Comparison of ENCODE assay signal across 1 cellular context in genomic region chr20:37390891-37391525, GRCh38.
TF ChIP-seq lines count a peak whose summit lies in the region.

No MANE protein-coding gene starts in this region.

TF ChIP-seq in HepG2, 621 proteins besides CTCF, POLR2A, EP300 and RAD21 (continued from another document and continues in another):
- peak; percentile 57; the same call in 1 of the 2 replicates for TF ChIP-seq HMGXB3 (CRISPR knock-in tag; IDR thresholded peaks at IDR 0.05; ENCODE audit: borderline replicate concordance)
- TF ChIP-seq SP140L (CRISPR knock-in tag; IDR thresholded peaks at IDR 0.05; ENCODE audit: borderline replicate concordance): peak; percentile 89; the same call in 1 of the 2 replicates
- no peak for TF ChIP-seq SMAD9 (CRISPR knock-in tag; IDR thresholded peaks at IDR 0.05)
- TF ChIP-seq ZNF607 (CRISPR knock-in tag; IDR thresholded peaks at IDR 0.05; ENCODE audit: borderline replicate concordance): peak; percentile 57; the same call in 1 of the 2 replicates
- TF ChIP-seq KLF15 (CRISPR knock-in tag; IDR thresholded peaks at IDR 0.05; ENCODE audit: borderline replicate concordance): no peak
- TF ChIP-seq HNRNPUL1 (IDR thresholded peaks at IDR 0.05; ENCODE audit: low read depth, low read length): no peak
- no peak for TF ChIP-seq EZH2 (conservative IDR thresholded peaks at IDR 0.05; ENCODE audit: low read depth, low read length)
- peak; percentile 50; the same call in 1 of the 2 replicates for TF ChIP-seq GABPB1 (CRISPR knock-in tag; IDR thresholded peaks at IDR 0.05)
- TF ChIP-seq CBX1 (IDR thresholded peaks at IDR 0.05; ENCODE audit: low read depth): no peak
- peak; percentile 92; the same call in 1 of the 2 replicates for TF ChIP-seq ZNF331 (CRISPR knock-in tag; IDR thresholded peaks at IDR 0.05)
- TF ChIP-seq, protein P1, sequence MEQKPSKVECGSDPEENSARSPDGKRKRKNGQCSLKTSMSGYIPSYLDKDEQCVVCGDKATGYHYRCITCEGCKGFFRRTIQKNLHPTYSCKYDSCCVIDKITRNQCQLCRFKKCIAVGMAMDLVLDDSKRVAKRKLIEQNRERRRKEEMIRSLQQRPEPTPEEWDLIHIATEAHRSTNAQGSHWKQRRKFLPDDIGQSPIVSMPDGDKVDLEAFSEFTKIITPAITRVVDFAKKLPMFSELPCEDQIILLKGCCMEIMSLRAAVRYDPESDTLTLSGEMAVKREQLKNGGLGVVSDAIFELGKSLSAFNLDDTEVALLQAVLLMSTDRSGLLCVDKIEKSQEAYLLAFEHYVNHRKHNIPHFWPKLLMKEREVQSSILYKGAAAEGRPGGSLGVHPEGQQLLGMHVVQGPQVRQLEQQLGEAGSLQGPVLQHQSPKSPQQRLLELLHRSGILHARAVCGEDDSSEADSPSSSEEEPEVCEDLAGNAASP (CRISPR knock-in tag; IDR thresholded peaks at IDR 0.05; ENCODE audit: borderline replicate concordance): peak; percentile 86
- TF ChIP-seq SRSF1 (optimal IDR thresholded peaks at IDR 0.05; ENCODE audit: low read depth, low read length): peak; percentile 89
- peak; percentile 86 for TF ChIP-seq ZMYM2 (CRISPR knock-in tag; IDR thresholded peaks at IDR 0.05)
- peak; percentile 80 for TF ChIP-seq ZNF121 (CRISPR knock-in tag; IDR thresholded peaks at IDR 0.05)
- 0 out of 2 replicates have a peak, but pooled peaks have one; percentile 18 for TF ChIP-seq MAZ (IDR thresholded peaks at IDR 0.05; ENCODE audit: borderline replicate concordance, low read depth, low read length)
- peak; percentile 80 for TF ChIP-seq MAZ (CRISPR knock-in tag; IDR thresholded peaks at IDR 0.05; ENCODE audit: low read depth)
- no peak for TF ChIP-seq GMEB2 (CRISPR knock-in tag; IDR thresholded peaks at IDR 0.05; ENCODE audit: low read depth)
- no peak for TF ChIP-seq SUZ12 (IDR thresholded peaks at IDR 0.05; ENCODE audit: low read depth, low read length)
- 0 out of 2 replicates have a peak, but pooled peaks have one; percentile 56 for TF ChIP-seq ZNF704 (CRISPR knock-in tag; IDR thresholded peaks at IDR 0.05; ENCODE audit: borderline replicate concordance)
- TF ChIP-seq ZNF790 (CRISPR knock-in tag; IDR thresholded peaks at IDR 0.05; ENCODE audit: borderline replicate concordance): peak; percentile 70; the same call in 1 of the 2 replicates
- no peak; the same call in 1 of the 2 replicates for TF ChIP-seq CSRNP1 (CRISPR knock-in tag; IDR thresholded peaks at IDR 0.05)
- TF ChIP-seq SNRNP70 (IDR thresholded peaks at IDR 0.05; ENCODE audit: low read depth, low read length): no peak
- TF ChIP-seq ZSCAN12 (CRISPR knock-in tag; IDR thresholded peaks at IDR 0.05): no peak
- TF ChIP-seq, protein P2, sequence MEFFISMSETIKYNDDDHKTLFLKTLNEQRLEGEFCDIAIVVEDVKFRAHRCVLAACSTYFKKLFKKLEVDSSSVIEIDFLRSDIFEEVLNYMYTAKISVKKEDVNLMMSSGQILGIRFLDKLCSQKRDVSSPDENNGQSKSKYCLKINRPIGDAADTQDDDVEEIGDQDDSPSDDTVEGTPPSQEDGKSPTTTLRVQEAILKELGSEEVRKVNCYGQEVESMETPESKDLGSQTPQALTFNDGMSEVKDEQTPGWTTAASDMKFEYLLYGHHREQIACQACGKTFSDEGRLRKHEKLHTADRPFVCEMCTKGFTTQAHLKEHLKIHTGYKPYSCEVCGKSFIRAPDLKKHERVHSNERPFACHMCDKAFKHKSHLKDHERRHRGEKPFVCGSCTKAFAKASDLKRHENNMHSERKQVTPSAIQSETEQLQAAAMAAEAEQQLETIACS (CRISPR knock-in tag; IDR thresholded peaks at IDR 0.05): no peak
- TF ChIP-seq SIN3A (IDR thresholded peaks at IDR 0.05; ENCODE audit: borderline replicate concordance, low read depth, low read length): no peak
- peak; percentile 64 for TF ChIP-seq ASH2L (IDR thresholded peaks at IDR 0.05; ENCODE audit: insufficient read length, low read depth, low read length)
- TF ChIP-seq, protein P3, sequence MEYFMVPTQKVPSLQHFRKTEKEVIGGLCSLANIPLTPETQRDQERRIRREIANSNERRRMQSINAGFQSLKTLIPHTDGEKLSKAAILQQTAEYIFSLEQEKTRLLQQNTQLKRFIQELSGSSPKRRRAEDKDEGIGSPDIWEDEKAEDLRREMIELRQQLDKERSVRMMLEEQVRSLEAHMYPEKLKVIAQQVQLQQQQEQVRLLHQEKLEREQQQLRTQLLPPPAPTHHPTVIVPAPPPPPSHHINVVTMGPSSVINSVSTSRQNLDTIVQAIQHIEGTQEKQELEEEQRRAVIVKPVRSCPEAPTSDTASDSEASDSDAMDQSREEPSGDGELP (IDR thresholded peaks at IDR 0.05; ENCODE audit: borderline replicate concordance, low read depth): peak; percentile 85; the same call in 1 of the 2 replicates
- TF ChIP-seq, protein P4, sequence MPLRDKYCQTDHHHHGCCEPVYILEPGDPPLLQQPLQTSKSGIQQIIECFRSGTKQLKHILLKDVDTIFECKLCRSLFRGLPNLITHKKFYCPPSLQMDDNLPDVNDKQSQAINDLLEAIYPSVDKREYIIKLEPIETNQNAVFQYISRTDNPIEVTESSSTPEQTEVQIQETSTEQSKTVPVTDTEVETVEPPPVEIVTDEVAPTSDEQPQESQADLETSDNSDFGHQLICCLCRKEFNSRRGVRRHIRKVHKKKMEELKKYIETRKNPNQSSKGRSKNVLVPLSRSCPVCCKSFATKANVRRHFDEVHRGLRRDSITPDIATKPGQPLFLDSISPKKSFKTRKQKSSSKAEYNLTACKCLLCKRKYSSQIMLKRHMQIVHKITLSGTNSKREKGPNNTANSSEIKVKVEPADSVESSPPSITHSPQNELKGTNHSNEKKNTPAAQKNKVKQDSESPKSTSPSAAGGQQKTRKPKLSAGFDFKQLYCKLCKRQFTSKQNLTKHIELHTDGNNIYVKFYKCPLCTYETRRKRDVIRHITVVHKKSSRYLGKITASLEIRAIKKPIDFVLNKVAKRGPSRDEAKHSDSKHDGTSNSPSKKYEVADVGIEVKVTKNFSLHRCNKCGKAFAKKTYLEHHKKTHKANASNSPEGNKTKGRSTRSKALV (CRISPR knock-in tag; IDR thresholded peaks at IDR 0.05): no peak; the same call in 1 of the 2 replicates
- peak; percentile 66; the same call in 1 of the 2 replicates for TF ChIP-seq ZNF44 (CRISPR knock-in tag; IDR thresholded peaks at IDR 0.05)
- TF ChIP-seq, protein P5, sequence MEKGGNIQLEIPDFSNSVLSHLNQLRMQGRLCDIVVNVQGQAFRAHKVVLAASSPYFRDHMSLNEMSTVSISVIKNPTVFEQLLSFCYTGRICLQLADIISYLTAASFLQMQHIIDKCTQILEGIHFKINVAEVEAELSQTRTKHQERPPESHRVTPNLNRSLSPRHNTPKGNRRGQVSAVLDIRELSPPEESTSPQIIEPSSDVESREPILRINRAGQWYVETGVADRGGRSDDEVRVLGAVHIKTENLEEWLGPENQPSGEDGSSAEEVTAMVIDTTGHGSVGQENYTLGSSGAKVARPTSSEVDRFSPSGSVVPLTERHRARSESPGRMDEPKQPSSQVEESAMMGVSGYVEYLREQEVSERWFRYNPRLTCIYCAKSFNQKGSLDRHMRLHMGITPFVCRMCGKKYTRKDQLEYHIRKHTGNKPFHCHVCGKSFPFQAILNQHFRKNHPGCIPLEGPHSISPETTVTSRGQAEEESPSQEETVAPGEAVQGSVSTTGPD (CRISPR knock-in tag; IDR thresholded peaks at IDR 0.05): no peak
- TF ChIP-seq BRCA1 (CRISPR knock-in tag; IDR thresholded peaks at IDR 0.05): no peak
- no peak for TF ChIP-seq ZC3H13 (CRISPR knock-in tag; IDR thresholded peaks at IDR 0.05)
- no peak for TF ChIP-seq ZNF749 (CRISPR knock-in tag; IDR thresholded peaks at IDR 0.05; ENCODE audit: borderline replicate concordance)
- peak; percentile 89 for TF ChIP-seq MEIS1 (CRISPR knock-in tag; IDR thresholded peaks at IDR 0.05; ENCODE audit: borderline replicate concordance)
- no peak for TF ChIP-seq ZNF484 (CRISPR knock-in tag; IDR thresholded peaks at IDR 0.05; ENCODE audit: borderline replicate concordance, low read depth)
- TF ChIP-seq, protein P6, sequence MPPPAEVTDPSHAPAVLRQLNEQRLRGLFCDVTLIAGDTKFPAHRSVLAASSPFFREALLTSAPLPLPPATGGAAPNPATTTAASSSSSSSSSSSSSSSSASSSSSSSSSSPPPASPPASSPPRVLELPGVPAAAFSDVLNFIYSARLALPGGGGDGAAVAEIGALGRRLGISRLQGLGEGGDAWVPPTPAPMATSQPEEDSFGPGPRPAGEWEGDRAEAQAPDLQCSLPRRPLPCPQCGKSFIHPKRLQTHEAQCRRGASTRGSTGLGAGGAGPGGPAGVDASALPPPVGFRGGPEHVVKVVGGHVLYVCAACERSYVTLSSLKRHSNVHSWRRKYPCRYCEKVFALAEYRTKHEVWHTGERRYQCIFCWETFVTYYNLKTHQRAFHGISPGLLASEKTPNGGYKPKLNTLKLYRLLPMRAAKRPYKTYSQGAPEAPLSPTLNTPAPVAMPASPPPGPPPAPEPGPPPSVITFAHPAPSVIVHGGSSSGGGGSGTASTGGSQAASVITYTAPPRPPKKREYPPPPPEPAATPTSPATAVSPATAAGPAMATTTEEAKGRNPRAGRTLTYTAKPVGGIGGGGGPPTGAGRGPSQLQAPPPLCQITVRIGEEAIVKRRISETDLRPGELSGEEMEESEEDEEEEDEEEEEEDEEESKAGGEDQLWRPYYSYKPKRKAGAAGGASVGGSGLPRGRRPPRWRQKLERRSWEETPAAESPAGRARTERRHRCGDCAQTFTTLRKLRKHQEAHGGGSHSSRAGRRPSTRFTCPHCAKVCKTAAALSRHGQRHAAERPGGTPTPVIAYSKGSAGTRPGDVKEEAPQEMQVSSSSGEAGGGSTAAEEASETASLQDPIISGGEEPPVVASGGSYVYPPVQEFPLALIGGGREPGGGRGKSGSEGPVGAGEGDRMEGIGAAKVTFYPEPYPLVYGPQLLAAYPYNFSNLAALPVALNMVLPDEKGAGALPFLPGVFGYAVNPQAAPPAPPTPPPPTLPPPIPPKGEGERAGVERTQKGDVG (CRISPR knock-in tag; IDR thresholded peaks at IDR 0.05; ENCODE audit: borderline replicate concordance): 0 out of 2 replicates have a peak, but pooled peaks have one; percentile 87
- TF ChIP-seq MYNN (CRISPR knock-in tag; IDR thresholded peaks at IDR 0.05; ENCODE audit: low read depth): no peak
- TF ChIP-seq CBX5 (CRISPR knock-in tag; IDR thresholded peaks at IDR 0.05; ENCODE audit: borderline replicate concordance): 0 out of 2 replicates have a peak, but pooled peaks have one; percentile 58
- no peak for TF ChIP-seq ZNF383 (CRISPR knock-in tag; IDR thresholded peaks at IDR 0.05; ENCODE audit: borderline replicate concordance)
- TF ChIP-seq RFXANK (CRISPR knock-in tag; IDR thresholded peaks at IDR 0.05): 0 out of 2 replicates have a peak, but pooled peaks have one; percentile 66
